Comparison of ENCODE assay signal across 8 cellular contexts in the genomic region with DNA sequence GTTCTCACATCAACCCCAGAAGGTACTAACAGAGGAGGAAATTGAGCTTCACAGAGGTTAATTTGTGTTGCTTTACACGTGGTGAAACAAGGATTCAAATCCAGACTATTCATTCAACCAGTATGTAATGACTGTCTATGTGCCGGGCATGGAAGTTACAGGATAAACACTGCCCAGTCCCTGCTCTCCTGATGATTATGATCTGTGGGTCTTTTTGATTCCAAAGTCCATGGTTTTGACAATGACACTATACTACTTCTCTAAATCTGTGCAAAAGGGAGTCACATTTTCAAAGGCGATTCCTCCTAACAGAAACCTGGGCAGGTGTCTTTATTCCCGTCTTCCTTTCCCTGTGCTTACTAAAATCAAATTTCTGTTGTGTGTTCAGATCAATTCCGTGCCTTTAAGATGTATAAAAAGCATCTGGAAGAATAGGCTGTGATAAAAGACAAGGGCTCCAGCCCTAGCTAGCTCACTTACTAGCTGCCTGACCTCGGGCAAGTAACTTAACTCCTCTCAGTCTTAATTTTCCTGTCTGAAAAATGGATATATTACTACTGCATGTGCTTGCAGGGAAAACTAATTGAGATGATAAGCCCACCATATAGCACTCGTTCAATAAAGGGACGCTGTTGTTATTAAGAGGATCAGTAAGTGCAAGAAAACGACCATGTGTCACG. TPM values are rescaled to one million over a fixed set of nuclear protein-coding genes. Genes with fewer than 3 reads are reported as not detected.
DNase-seq lines count a peak whose midpoint lies in the region; ATAC-seq and TF ChIP-seq lines count a peak whose summit lies in the region.

No MANE protein-coding gene starts in this region.

- 0 out of 2 replicates have a peak, but pooled peaks cover 7% of the 10 kb centered on the region for H3K79me2 ChIP-seq in Loucy (ENCODE audit: insufficient read depth, low read length)

- H3K27ac ChIP-seq in BLaER1 (no peak overlapping the region), ectodermal cell (ENCODE audit: insufficient read depth, low read depth, low read length, poor library complexity, severe bottlenecking) (no peak overlapping the region)

- H3K4me2 ChIP-seq in BLaER1 (peak overlapping the region; percentile 75), Loucy (ENCODE audit: low read depth, low read length, poor library complexity, severe bottlenecking) (peak overlapping the region; percentile 81)

- peak overlapping the region; percentile 99 for H3K4me3 ChIP-seq in BLaER1
- peak overlapping the region; percentile 82 for H3K4me3 ChIP-seq in Loucy (ENCODE audit: low read length, poor library complexity, severe bottlenecking)
- peak overlapping the region; percentile 96 for H3K4me3 ChIP-seq in ectodermal cell (ENCODE audit: insufficient read depth, low read depth, low read length)
- peak overlapping the region; percentile 76 for H3K4me3 ChIP-seq in neuron (ENCODE audit: low read length)

- H3K9me3 ChIP-seq in BLaER1 (no peaks in the 10 kb centered on the region), Loucy (ENCODE audit: insufficient read depth, low read depth, low read length) (no peaks in the 10 kb centered on the region), ectodermal cell (ENCODE audit: control insufficient read depth, low read length) (no peaks in the 10 kb centered on the region), neuron (ENCODE audit: low read length) (no peaks in the 10 kb centered on the region)

- H3K9me2 ChIP-seq in Loucy (replicated peaks; ENCODE audit: low read depth, low read length): no peaks in the 10 kb centered on the region

- DNase-seq in NCI-H82 treated with DMSO at 0.1 percent for 48 hours (lab: John Stamatoyannopoulos, UW; ENCODE audit: unreplicated experiment) (no peak), 8988T (no peak)
- no peak for DNase-seq in activated CD4-positive, alpha-beta T cell treated with anti-CD3 and anti-CD28 coated beads, Interleukin-2, amount 50 U/mL, for 4 hours

- H3K9ac ChIP-seq in BLaER1 (peak overlapping the region; percentile 21; the same call in 1 of the 2 replicates), Loucy (ENCODE audit: low read depth, low read length, poor library complexity, severe bottlenecking) (peak overlapping the region; percentile 41)

- no peaks in the 10 kb centered on the region for H3K27me3 ChIP-seq in BLaER1
- no peaks in the 10 kb centered on the region for H3K27me3 ChIP-seq in Loucy (ENCODE audit: insufficient read depth, low read length, poor library complexity, severe bottlenecking)
- H3K27me3 ChIP-seq in ectodermal cell (ENCODE audit: control insufficient read depth, insufficient read depth, low read length, poor library complexity, severe bottlenecking): peaks cover 10% of the 10 kb centered on the region
- no peaks in the 10 kb centered on the region for H3K27me3 ChIP-seq in neuron (ENCODE audit: insufficient read depth, low read length)

- H3F3A ChIP-seq in Loucy (ENCODE audit: low read depth): no peaks in the 10 kb centered on the region

- H3K4me1 ChIP-seq in BLaER1 (peaks cover 18% of the 10 kb centered on the region), Loucy (ENCODE audit: insufficient read depth, low read length, poor library complexity, severe bottlenecking) (peaks cover 5% of the 10 kb centered on the region), ectodermal cell (ENCODE audit: control insufficient read depth, insufficient read depth, low read length) (no peaks in the 10 kb centered on the region), neuron (ENCODE audit: insufficient read depth, low read length) (peaks cover 3% of the 10 kb centered on the region)

- TF ChIP-seq CTCF in Loucy (conservative IDR thresholded peaks at IDR 0.05; ENCODE audit: low read length): no peak

- WGBS in ectodermal cell, 2 experiments: 38 to 43% methylated on average over 10 of the region's 10 CpGs

- no peak for ATAC-seq in HG03457 (IDR thresholded peaks at IDR 0.05; ENCODE audit: unreplicated experiment)

- peaks cover under 1% of the 10 kb centered on the region; the same call in 1 of the 2 replicates for H3K36me3 ChIP-seq in BLaER1
- H3K36me3 ChIP-seq in Loucy (ENCODE audit: insufficient read depth, low read length): no peaks in the 10 kb centered on the region
- no peaks in the 10 kb centered on the region for H3K36me3 ChIP-seq in ectodermal cell (ENCODE audit: control insufficient read depth, insufficient read depth, low read length)
- H3K36me3 ChIP-seq in neuron (ENCODE audit: insufficient read depth, low read length): no peaks in the 10 kb centered on the region

- peaks cover 34% of the 10 kb centered on the region for H4K20me1 ChIP-seq in BLaER1
- H4K20me1 ChIP-seq in Loucy (ENCODE audit: insufficient read depth, low read length, poor library complexity, severe bottlenecking): peaks cover 8% of the 10 kb centered on the region

- H2AFZ ChIP-seq in Loucy (ENCODE audit: low read length) (peak overlapping the region; percentile 86), neuron (ENCODE audit: low read depth, low read length) (peak overlapping the region; percentile 64)

RNA-seq across cellular contexts. Expression of a gene that starts 1.0 kb away (rescaled TPM):
- 8.6 TPM for polyA plus RNA-seq in ectodermal cell (2013, experiment 1 of 4)
- polyA plus RNA-seq in ectodermal cell (2013, experiment 2 of 4): 8.0 TPM
- 6.9 TPM for polyA plus RNA-seq in ectodermal cell (2013, experiment 3 of 4)
- polyA plus RNA-seq in ectodermal cell (2013, experiment 4 of 4): 10.3 TPM
